23 cellular contexts compared by ENCODE assay signal in genomic region chr7:95421847-95422444, GRCh38. TPM values are rescaled to one million over a fixed set of nuclear protein-coding genes. Genes with fewer than 3 reads are reported as not detected.
DNase-seq lines count a peak whose midpoint lies in the region; ATAC-seq and TF ChIP-seq lines count a peak whose summit lies in the region.
"Had no signal": no experiment of that assay in that cellular context is flagged by ENCODE, and none has a peak within 500 bp of the region (broad histone marks: within the 10 kb centered on the region; RNA-seq: fewer than 3 reads in every experiment).

No MANE protein-coding gene starts in this region.

- no peak overlapping the region for H4K8ac ChIP-seq in mesenchymal stem cell (ENCODE audit: low read length)

- H3K4ac ChIP-seq in mesenchymal stem cell (ENCODE audit: low read depth in 1 of 2, low read length in 2 of 2): no peak overlapping the region

- H3K4me3 ChIP-seq in Caco-2 (ENCODE audit: low read depth, low read length) (no peak overlapping the region), mesenchymal stem cell (ENCODE audit: insufficient read depth in 1 of 2, low read depth in 1 of 2, low read length in 2 of 2) (no peak overlapping the region)
- H3K4me3 ChIP-seq: heart right ventricle, mucosa of descending colon, ovary, skin epidermis, transverse colon had no signal

- no peak overlapping the region for H2BK15ac ChIP-seq in mesenchymal stem cell (ENCODE audit: low read depth, poor library complexity, severe bottlenecking)

- no peak overlapping the region for H3K4me2 ChIP-seq in mesenchymal stem cell (ENCODE audit: low read length, poor library complexity, severe bottlenecking)

- no peaks in the 10 kb centered on the region for H3K9me3 ChIP-seq in Caco-2
- H3K9me3 ChIP-seq in mesenchymal stem cell (ENCODE audit: control insufficient read depth, low read length): no peaks in the 10 kb centered on the region
- H3K9me3 ChIP-seq: heart right ventricle, mucosa of descending colon, ovary, transverse colon had no signal

- no peak for DNase-seq in Caco-2
- DNase-seq in mesenchymal stem cell: no peak
- no peak for DNase-seq in activated naive CD4-positive, alpha-beta T cell treated with anti-CD3 and anti-CD28 coated beads for 36 hours
- no peak for DNase-seq in SW 1271 (lab: John Stamatoyannopoulos, UW)
- DNase-seq in foreskin keratinocyte: no peak
- DNase-seq: activated CD4-positive, alpha-beta T cell treated with anti-CD3 and anti-CD28 coated beads, Interleukin-2, amount 50 U/mL, for 4 hours; activated naive CD8-positive, alpha-beta T cell treated with anti-CD3 and anti-CD28 coated beads for 36 hours; activated T-cell treated with anti-CD3 and anti-CD28 coated beads, Interleukin-2, amount 50 U/mL, for 24 hours; CD4-positive, alpha-beta T cell; heart right ventricle; kidney; mucosa of descending colon; NCI-H146; NCI-H510A; ovary; transverse colon had no signal

- POLR2A ChIA-PET in Caco-2 (lab: Charles Lee): no interaction called here

- no peak overlapping the region for H2BK120ac ChIP-seq in mesenchymal stem cell (ENCODE audit: low read depth, low read length)

- CTCF ChIA-PET in Caco-2 (lab: Charles Lee): interaction anchor here (1.4 kb wide), 1 partner anchor 55 kb away, joined by 3 read pairs; no protein-coding TSS in a partner anchor
- CTCF ChIA-PET in activated naive CD4-positive, alpha-beta T cell treated with anti-CD3 and anti-CD28 coated beads for 36 hours (lab: Charles Lee): no interaction called here

- H2BK12ac ChIP-seq in mesenchymal stem cell (ENCODE audit: low read length in 2 of 2): no peak overlapping the region

- H3K4me1 ChIP-seq in Caco-2: peaks cover 26% of the 10 kb centered on the region
- H3K4me1 ChIP-seq in mesenchymal stem cell (ENCODE audit: control insufficient read depth, insufficient read depth, low read depth, low read length): peaks cover 7% of the 10 kb centered on the region
- no peaks in the 10 kb centered on the region for H3K4me1 ChIP-seq in foreskin keratinocyte

- H3K27ac ChIP-seq in cingulate gyrus (ENCODE audit: low read depth, low read length): peak overlapping the region; percentile 70
- peak overlapping the region; percentile 97 for H3K27ac ChIP-seq in mesenchymal stem cell (ENCODE audit: low read length, poor library complexity, severe bottlenecking)
- H3K27ac ChIP-seq in foreskin keratinocyte: no peak overlapping the region
- H3K27ac ChIP-seq: heart right ventricle, ovary, transverse colon had no signal

- TF ChIP-seq CTCF in Caco-2 (IDR thresholded peaks at IDR 0.05; ENCODE audit: insufficient read depth in 1 of 2, low read depth in 1 of 2, low read length in 1 of 2, severe bottlenecking in 1 of 2, unreplicated experiment in 1 of 2) (no peak), foreskin keratinocyte (conservative IDR thresholded peaks at IDR 0.05) (no peak)

- BruUV-seq in Caco-2 (replicated peaks; lab: Mats Ljungman, UMichigan): no TSS peak

- peaks cover 66% of the 10 kb centered on the region for H3K36me3 Mint-ChIP-seq in Caco-2 (ENCODE audit: insufficient read depth, unreplicated experiment)
- no peaks in the 10 kb centered on the region for H3K36me3 Mint-ChIP-seq in activated naive CD4-positive, alpha-beta T cell treated with anti-CD3 and anti-CD28 coated beads for 36 hours (ENCODE audit: low read depth)

- H3K27ac Mint-ChIP-seq in Caco-2 (ENCODE audit: unreplicated experiment): peak overlapping the region; percentile 59
- H3K27ac Mint-ChIP-seq in activated naive CD4-positive, alpha-beta T cell treated with anti-CD3 and anti-CD28 coated beads for 36 hours: no peak overlapping the region
- H3K27ac Mint-ChIP-seq: activated naive CD8-positive, alpha-beta T cell treated with anti-CD3 and anti-CD28 coated beads for 36 hours; activated T-cell treated with anti-CD3 and anti-CD28 coated beads, Interleukin-2, amount 50 U/mL, for 24 hours; CD4-positive, alpha-beta T cell; stimulated activated memory B cell treated with anti-CD40 and anti-IgM and Interleukin-4, amounts not matched to agents 10 μg/mL and 1 μg/mL and 100 μg/mL, for 72 hours had no signal

- H4K91ac ChIP-seq in mesenchymal stem cell (ENCODE audit: low read length): no peak overlapping the region

- no peak overlapping the region for H2AK5ac ChIP-seq in mesenchymal stem cell (ENCODE audit: low read length, severe bottlenecking)

- no peaks in the 10 kb centered on the region for H3K27me3 ChIP-seq in Caco-2 (replicated peaks; ENCODE audit: control insufficient read depth, insufficient read depth, low read length)
- no peaks in the 10 kb centered on the region for H3K27me3 ChIP-seq in mesenchymal stem cell (ENCODE audit: control insufficient read depth in 1 of 2, insufficient read depth in 1 of 2, low read length in 2 of 2)
- H3K27me3 ChIP-seq in foreskin keratinocyte: no peaks in the 10 kb centered on the region
- H3K27me3 ChIP-seq: heart right ventricle, ovary, transverse colon had no signal

- H3K9ac ChIP-seq in mesenchymal stem cell (ENCODE audit: low read length): no peak overlapping the region

- peaks cover 9% of the 10 kb centered on the region for H3K79me1 ChIP-seq in mesenchymal stem cell (replicated peaks; ENCODE audit: low read length, poor library complexity, severe bottlenecking)

- ATAC-seq in HG02884 (IDR thresholded peaks at IDR 0.05; ENCODE audit: unreplicated experiment) (peak; percentile 38), HG02840 (IDR thresholded peaks at IDR 0.05; ENCODE audit: low FRiP score, unreplicated experiment) (no peak), foreskin keratinocyte (no peak)
- ATAC-seq: HCT116; mucosa of descending colon; stimulated activated memory B cell treated with anti-CD40 and anti-IgM and Interleukin-4, amounts not matched to agents 10 μg/mL and 1 μg/mL and 100 μg/mL, for 72 hours had no signal

- peaks cover 13% of the 10 kb centered on the region for H3K9me3 Mint-ChIP-seq in Caco-2 (ENCODE audit: unreplicated experiment)
- H3K9me3 Mint-ChIP-seq in activated naive CD4-positive, alpha-beta T cell treated with anti-CD3 and anti-CD28 coated beads for 36 hours: no peaks in the 10 kb centered on the region
- H3K9me3 Mint-ChIP-seq: activated naive CD8-positive, alpha-beta T cell treated with anti-CD3 and anti-CD28 coated beads for 36 hours; activated T-cell treated with anti-CD3 and anti-CD28 coated beads, Interleukin-2, amount 50 U/mL, for 24 hours; CD4-positive, alpha-beta T cell; stimulated activated memory B cell treated with anti-CD40 and anti-IgM and Interleukin-4, amounts not matched to agents 10 μg/mL and 1 μg/mL and 100 μg/mL, for 72 hours had no signal

- H2AFZ ChIP-seq in mesenchymal stem cell (ENCODE audit: low read depth, low read length): no peak overlapping the region

- H2BK5ac ChIP-seq in mesenchymal stem cell (ENCODE audit: low read depth, low read length, poor library complexity, severe bottlenecking): no peak overlapping the region

- H3K36me3 ChIP-seq in Caco-2 (ENCODE audit: control insufficient read depth, insufficient read depth, low read length) (peaks cover 2% of the 10 kb centered on the region), mesenchymal stem cell (ENCODE audit: control insufficient read depth in 1 of 2, insufficient read depth in 2 of 2, low read depth in 1 of 2, low read length in 2 of 2) (peaks cover 8 to 34% of the 10 kb centered on the region in 2 experiments)
- H3K36me3 ChIP-seq: ovary had no signal

- no peak overlapping the region for H3K23ac ChIP-seq in mesenchymal stem cell (ENCODE audit: low read length in 2 of 2)

- no peak overlapping the region for H3K14ac ChIP-seq in mesenchymal stem cell (ENCODE audit: low read length in 2 of 2)

- H3K4me1 Mint-ChIP-seq in Caco-2 (ENCODE audit: low read depth, unreplicated experiment): peaks cover 24% of the 10 kb centered on the region
- H3K4me1 Mint-ChIP-seq in activated naive CD4-positive, alpha-beta T cell treated with anti-CD3 and anti-CD28 coated beads for 36 hours (ENCODE audit: low read depth): no peaks in the 10 kb centered on the region

- intact Hi-C loops in Caco-2 (cut with micrococcal nuclease; ENCODE audit: unreplicated experiment): loop anchor here (2.0 kb wide), 2 partner anchors 27 to 55 kb away; no protein-coding TSS in a partner anchor
- intact Hi-C loops in activated naive CD4-positive, alpha-beta T cell treated with anti-CD3 and anti-CD28 coated beads for 36 hours (cut with micrococcal nuclease): no loop called here

- H3K18ac ChIP-seq in mesenchymal stem cell (ENCODE audit: low read depth in 1 of 2, low read length in 2 of 2): no peak overlapping the region

- no peaks in the 10 kb centered on the region for H3K27me3 Mint-ChIP-seq in Caco-2 (ENCODE audit: insufficient read depth, unreplicated experiment)
- no peaks in the 10 kb centered on the region for H3K27me3 Mint-ChIP-seq in activated naive CD4-positive, alpha-beta T cell treated with anti-CD3 and anti-CD28 coated beads for 36 hours (ENCODE audit: low read depth)
- H3K27me3 Mint-ChIP-seq: activated naive CD8-positive, alpha-beta T cell treated with anti-CD3 and anti-CD28 coated beads for 36 hours; activated T-cell treated with anti-CD3 and anti-CD28 coated beads, Interleukin-2, amount 50 U/mL, for 24 hours; CD4-positive, alpha-beta T cell; stimulated activated memory B cell treated with anti-CD40 and anti-IgM and Interleukin-4, amounts not matched to agents 10 μg/mL and 1 μg/mL and 100 μg/mL, for 72 hours had no signal

- peak overlapping the region; percentile 23 for H3K4me3 Mint-ChIP-seq in Caco-2 (ENCODE audit: unreplicated experiment)
- H3K4me3 Mint-ChIP-seq in activated naive CD4-positive, alpha-beta T cell treated with anti-CD3 and anti-CD28 coated beads for 36 hours: no peak overlapping the region
- H3K4me3 Mint-ChIP-seq: activated naive CD8-positive, alpha-beta T cell treated with anti-CD3 and anti-CD28 coated beads for 36 hours; activated T-cell treated with anti-CD3 and anti-CD28 coated beads, Interleukin-2, amount 50 U/mL, for 24 hours; CD4-positive, alpha-beta T cell; stimulated activated memory B cell treated with anti-CD40 and anti-IgM and Interleukin-4, amounts not matched to agents 10 μg/mL and 1 μg/mL and 100 μg/mL, for 72 hours had no signal

RNA-seq across cellular contexts. Expression of gene PON2, which starts 12.9 kb away (rescaled TPM):
- 140 and 141 TPM in 2 replicates for total RNA-seq in Caco-2 (2022)
- 141 TPM for polyA plus RNA-seq in mesenchymal stem cell (2013, experiment 1 of 2)
- 142 TPM for polyA plus RNA-seq in mesenchymal stem cell (2013, experiment 2 of 2)
- total RNA-seq in activated naive CD4-positive, alpha-beta T cell treated with anti-CD3 and anti-CD28 coated beads for 36 hours: 1 to 10 TPM; 3.8 to 3.9 TPM
- total RNA-seq in foreskin keratinocyte: 48.8 and 57.5 TPM in 2 replicates
- polyA plus RNA-seq in foreskin keratinocyte: 42.0 and 44.6 TPM in 2 replicates

RNA-seq across cellular contexts. Expression of gene PON3, which starts 25.8 kb away (rescaled TPM):
- total RNA-seq in Caco-2 (2022) (13.4 and 15.0 TPM in 2 replicates), foreskin keratinocyte (1.7 and 2.0 TPM in 2 replicates)
- not detected for polyA plus RNA-seq in mesenchymal stem cell (2013, experiment 1 of 2)
- not detected for polyA plus RNA-seq in mesenchymal stem cell (2013, experiment 2 of 2)
- not detected for total RNA-seq in activated naive CD4-positive, alpha-beta T cell treated with anti-CD3 and anti-CD28 coated beads for 36 hours
- polyA plus RNA-seq in foreskin keratinocyte: 1.6 and 2.6 TPM in 2 replicates
- total RNA-seq: CD4-positive, alpha-beta T cell; LHCN-M2 had no signal

Comparison
In these comparisons a context has a peak if more than half of its experiments do, and no peak if none do; other contexts are left out.
1. RNA of gene PON2, which starts 12.9 kb away (total RNA-seq): 140 to 141 TPM in Caco-2 and 48.8 to 57.5 TPM in foreskin keratinocyte; 3.8 to 3.9 TPM in activated naive CD4-positive, alpha-beta T cell treated with anti-CD3 and anti-CD28 coated beads for 36 hours; every median in the first group is over 10 times any median in the second.